ENCODE assay signal across 23 cellular contexts in genomic region chr20:40654876-40655275, GRCh38. TPM values are rescaled to one million over a fixed set of nuclear protein-coding genes. Genes with fewer than 3 reads are reported as not detected.
DNase-seq lines count a peak whose midpoint lies in the region; ATAC-seq and TF ChIP-seq lines count a peak whose summit lies in the region.
"Had no signal": no experiment of that assay in that cellular context is flagged by ENCODE, and none has a peak within 500 bp of the region (broad histone marks: within the 10 kb centered on the region; RNA-seq: fewer than 3 reads in every experiment).

No MANE protein-coding gene starts in this region.

- H3K4me3 ChIP-seq in fibroblast of mammary gland (ENCODE audit: control insufficient read depth, low read depth, low read length) (no peak overlapping the region), left lung (no peak overlapping the region), tibial nerve (no peak overlapping the region)
- H3K4me3 ChIP-seq: cardiac muscle cell, K562, spleen had no signal

- H3K27ac ChIP-seq in left lung (no peak overlapping the region), tibial nerve (peak overlapping the region in 1 of 4 donors; percentile 48)
- H3K27ac ChIP-seq: C4-2B, cardiac muscle cell, spleen had no signal

- CTCF ChIA-PET in HEK293T (lab: Yijun Ruan, JAX): no interaction called here

- H3K36me3 ChIP-seq in left lung (no peaks in the 10 kb centered on the region), tibial nerve (no peaks in the 10 kb centered on the region)
- H3K36me3 ChIP-seq: cardiac muscle cell, spleen had no signal

- ATAC-seq in Right ventricle myocardium inferior: peak; percentile 89
- ATAC-seq in left lung: peak; percentile 27
- ATAC-seq: activated naive CD4-positive, alpha-beta T cell treated with anti-CD3 and anti-CD28 coated beads, Interleukin-2, amount 50 U/mL, for 72 hours; activated T-cell treated with anti-CD3 and anti-CD28 coated beads, Interleukin-2, amount 50 U/mL, for 72 hours; K562; naive thymus-derived CD4-positive, alpha-beta T cell; T-helper 17 cell had no signal

- H3K27me3 ChIP-seq in left lung (no peaks in the 10 kb centered on the region), tibial nerve (no peaks in the 10 kb centered on the region)
- H3K27me3 ChIP-seq: cardiac muscle cell had no signal

- no peak for TF ChIP-seq POLR2A in tibial nerve (IDR thresholded peaks at IDR 0.05)

- DNase-seq in Right ventricle myocardium inferior (ENCODE audit: missing footprints) (no peak), cardiac septum (ENCODE audit: low spot score) (no peak), fibroblast of mammary gland (ENCODE audit: low read depth) (peak; percentile 31), left lung (no peak), tibial nerve (ENCODE audit: low spot score in 2 of 2) (peak; percentile 21 to 78), HEK293T (ENCODE audit: extremely low spot score) (no peak), dermis blood vessel endothelial cell (no peak)
- DNase-seq in stimulated activated CD4-positive, alpha-beta T cell treated with anti-CD3 and anti-CD28 coated beads, Interleukin-2, amount 100 ng/mL, for 24 hours: no peak
- DNase-seq: activated B cell treated with CpG ODN at 0.5 μM for 24 hours; activated T-cell treated with anti-CD3 and anti-CD28 coated beads, Interleukin-2, amount 50 U/mL, for 72 hours; effector CD8-positive, alpha-beta T cell; GF-D8; HFFc6; naive thymus-derived CD4-positive, alpha-beta T cell; NCI-H1048; NCI-H2029; NCI-H510A; spleen; T-helper 17 cell had no signal

- peak in 1 of 2 donors; percentile 82 for TF ChIP-seq EP300 in tibial nerve (IDR thresholded peaks at IDR 0.05)

- POLR2A ChIA-PET in HEK293T (lab: Yijun Ruan, JAX): no interaction called here

- H3K9me3 ChIP-seq in left lung (no peaks in the 10 kb centered on the region), tibial nerve (no peaks in the 10 kb centered on the region)
- H3K9me3 ChIP-seq: spleen had no signal

- WGBS in tibial nerve, 2 donors: 60 to 70% methylated on average over 4 of the region's 4 CpGs

- peaks cover 0 to 9% of the 10 kb centered on the region in 2 donors for H3K4me1 ChIP-seq in left lung
- H3K4me1 ChIP-seq in tibial nerve: peaks cover 0 to 4% (median 0%) of the 10 kb centered on the region in 4 donors

- TF ChIP-seq CTCF in fibroblast of mammary gland (conservative IDR thresholded peaks at IDR 0.05; ENCODE audit: control insufficient read depth, insufficient read depth, low read depth, low read length) (no peak), left lung (IDR thresholded peaks at IDR 0.05) (no peak), tibial nerve (IDR thresholded peaks at IDR 0.05) (no peak)

- intact Hi-C loops in Right ventricle myocardium inferior (cut with DNase I) (no loop called here), cardiac septum (cut with DNase I) (no loop called here), left lung (cut with DNase I) (no loop called here)

TF ChIP-seq in HEK293T, 16 proteins besides CTCF, POLR2A, EP300 and RAD21:
- TF ChIP-seq PKNOX1 (IDR thresholded peaks at IDR 0.05): no peak
- no peak for TF ChIP-seq NFRKB (IDR thresholded peaks at IDR 0.05)
- TF ChIP-seq HDGF (IDR thresholded peaks at IDR 0.05; ENCODE audit: borderline replicate concordance): no peak
- no peak for TF ChIP-seq ELF4 (IDR thresholded peaks at IDR 0.05)
- no peak for TF ChIP-seq FOXM1 (IDR thresholded peaks at IDR 0.05; ENCODE audit: borderline replicate concordance)
- TF ChIP-seq ARNT (IDR thresholded peaks at IDR 0.05): no peak
- no peak for TF ChIP-seq FOXK2 (IDR thresholded peaks at IDR 0.05)
- TF ChIP-seq SUZ12 (IDR thresholded peaks at IDR 0.05): no peak
- TF ChIP-seq LEF1 (IDR thresholded peaks at IDR 0.05; ENCODE audit: borderline replicate concordance): no peak
- no peak for TF ChIP-seq BHLHE40 (IDR thresholded peaks at IDR 0.05; ENCODE audit: borderline replicate concordance)
- TF ChIP-seq ZNF384 (IDR thresholded peaks at IDR 0.05): no peak
- no peak for TF ChIP-seq CTBP1 (IDR thresholded peaks at IDR 0.05; ENCODE audit: borderline replicate concordance)
- no peak for TF ChIP-seq L3MBTL2 (conservative IDR thresholded peaks at IDR 0.05)
- no peak for TF ChIP-seq TARDBP (IDR thresholded peaks at IDR 0.05)
- no peak for TF ChIP-seq SP1 (IDR thresholded peaks at IDR 0.05)
- no peak for TF ChIP-seq FOXA1 (IDR thresholded peaks at IDR 0.05)

RNA-seq across cellular contexts. Expression of gene MAFB, which starts 34.2 kb away (rescaled TPM):
- total RNA-seq in Right ventricle myocardium inferior (17.7 TPM), cardiac septum (6.8 TPM), left lung (100 to 1,000 TPM in 1 of 2 donors, 10 to 100 TPM in 1; 29.8 to 111 TPM), tibial nerve (10 to 100 TPM; 58.3 to 93.6 (median 88.7) TPM), dermis blood vessel endothelial cell (3.4 and 5.9 TPM in 2 replicates)

Comparison
In these comparisons a context has a peak if more than half of its experiments do, and no peak if none do; other contexts are left out.
1. DNase-seq: peak in fibroblast of mammary gland (single experiment) and tibial nerve (2 of 2); none in Right ventricle myocardium inferior (single experiment), cardiac septum (single experiment), left lung (0 of 2), HEK293T (single experiment), dermis blood vessel endothelial cell (single experiment) and stimulated activated CD4-positive, alpha-beta T cell treated with anti-CD3 and anti-CD28 coated beads, Interleukin-2, amount 100 ng/mL, for 24 hours (0 of 2).